ENCODE assay signal across 17 cellular contexts in genomic region chr9:126390923-126391322, GRCh38.
"Had no signal": no experiment of that assay in that cellular context is flagged by ENCODE, and none has a peak within 500 bp of the region (broad histone marks: within the 10 kb centered on the region; RNA-seq: fewer than 3 reads in every experiment).

No MANE protein-coding gene starts in this region.

- H3K4me3 ChIP-seq: gastroesophageal sphincter, mucosa of descending colon, prostate gland, thoracic aorta, uterus had no signal

- DNase-seq: activated CD4-positive, alpha-beta memory T cell treated with anti-CD3 and anti-CD28 coated beads for 36 hours; activated CD4-positive, alpha-beta T cell treated with anti-CD3 and anti-CD28 coated beads for 1 hour; activated gamma-delta T cell treated with Interleukin-2 at 50 U/mL for 16 hours; activated naive CD8-positive, alpha-beta T cell treated with anti-CD3 and anti-CD28 coated beads for 36 hours; activated T-cell treated with anti-CD3 and anti-CD28 coated beads, Interleukin-2, amount 50 U/mL, for 48 hours; brain microvascular endothelial cell; kidney glomerular epithelial cell; naive thymus-derived CD8-positive, alpha-beta T cell; occipital lobe; stimulated activated CD4-positive, alpha-beta T cell treated with anti-CD3 and anti-CD28 coated beads, Interleukin-2, amount 100 ng/mL, for 48 hours; stimulated activated naive CD8-positive, alpha-beta T cell treated with anti-CD3 and anti-CD28 coated beads, Interleukin-15, Interleukin-2, amounts not matched to agents 100 U/mL and 50 U/mL, for 24 hours; T-helper 9 cell; uterus had no signal

- H3K36me3 Mint-ChIP-seq: activated CD4-positive, alpha-beta memory T cell treated with anti-CD3 and anti-CD28 coated beads for 36 hours had no signal

- H3K4me3 Mint-ChIP-seq: activated CD4-positive, alpha-beta memory T cell treated with anti-CD3 and anti-CD28 coated beads for 36 hours; activated naive CD8-positive, alpha-beta T cell treated with anti-CD3 and anti-CD28 coated beads for 36 hours had no signal

- ATAC-seq: gastroesophageal sphincter; mucosa of descending colon; stimulated activated naive CD8-positive, alpha-beta T cell treated with anti-CD3 and anti-CD28 coated beads, Interleukin-15, Interleukin-2, amounts not matched to agents 100 U/mL and 50 U/mL, for 24 hours had no signal

- H3K27me3 Mint-ChIP-seq: activated CD4-positive, alpha-beta memory T cell treated with anti-CD3 and anti-CD28 coated beads for 36 hours; activated naive CD8-positive, alpha-beta T cell treated with anti-CD3 and anti-CD28 coated beads for 36 hours; naive thymus-derived CD8-positive, alpha-beta T cell had no signal

- H3K9me3 ChIP-seq: gastroesophageal sphincter, mucosa of descending colon, prostate gland, thoracic aorta, uterus had no signal

- H3K27ac ChIP-seq: brain microvascular endothelial cell, prostate gland, thoracic aorta, uterus had no signal

- H3K27me3 ChIP-seq: brain microvascular endothelial cell, gastroesophageal sphincter, uterus had no signal

- H3K36me3 ChIP-seq: brain microvascular endothelial cell, prostate gland, thoracic aorta, uterus had no signal

- H3K27ac Mint-ChIP-seq: activated CD4-positive, alpha-beta memory T cell treated with anti-CD3 and anti-CD28 coated beads for 36 hours; activated naive CD8-positive, alpha-beta T cell treated with anti-CD3 and anti-CD28 coated beads for 36 hours had no signal

- H3K9me3 Mint-ChIP-seq: activated CD4-positive, alpha-beta memory T cell treated with anti-CD3 and anti-CD28 coated beads for 36 hours; activated naive CD8-positive, alpha-beta T cell treated with anti-CD3 and anti-CD28 coated beads for 36 hours; naive thymus-derived CD8-positive, alpha-beta T cell had no signal

- H3K4me1 ChIP-seq: uterus had no signal
